ENCODE assay signal across 1 cellular context in the genomic region with DNA sequence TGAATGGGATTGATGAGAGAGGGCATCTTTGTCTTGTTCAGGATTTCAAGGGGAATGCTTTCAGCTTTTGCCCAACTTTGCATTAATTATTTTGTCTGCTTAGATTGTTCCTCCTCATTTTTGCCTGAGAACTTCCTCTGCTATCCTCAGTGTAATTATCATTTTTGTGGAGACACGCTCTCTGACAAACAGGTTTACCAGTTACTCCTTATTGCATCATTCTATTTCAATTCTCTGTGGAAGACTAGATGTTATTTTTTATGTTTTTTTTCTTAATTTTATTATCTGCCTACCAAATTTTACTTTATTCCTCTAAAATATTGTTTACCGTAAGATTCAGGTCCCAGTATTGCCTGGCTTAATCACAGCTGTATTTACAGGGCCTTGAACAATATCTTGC.
TF ChIP-seq lines count a peak whose summit lies in the region.

No MANE protein-coding gene starts in this region.

TF ChIP-seq in H1, 55 proteins besides CTCF, POLR2A, EP300 and RAD21:
- TF ChIP-seq SIN3A (conservative IDR thresholded peaks at IDR 0.05 in 1 of 2, IDR thresholded peaks at IDR 0.05 in 1 of 2; ENCODE audit: low read depth in 1 of 2, low read length in 2 of 2) (no peak), CEBPB (IDR thresholded peaks at IDR 0.05; ENCODE audit: low read depth, low read length) (peak; percentile 56; the same call in 1 of the 2 replicates)
